10 cellular contexts compared by ENCODE assay signal in the genomic region with DNA sequence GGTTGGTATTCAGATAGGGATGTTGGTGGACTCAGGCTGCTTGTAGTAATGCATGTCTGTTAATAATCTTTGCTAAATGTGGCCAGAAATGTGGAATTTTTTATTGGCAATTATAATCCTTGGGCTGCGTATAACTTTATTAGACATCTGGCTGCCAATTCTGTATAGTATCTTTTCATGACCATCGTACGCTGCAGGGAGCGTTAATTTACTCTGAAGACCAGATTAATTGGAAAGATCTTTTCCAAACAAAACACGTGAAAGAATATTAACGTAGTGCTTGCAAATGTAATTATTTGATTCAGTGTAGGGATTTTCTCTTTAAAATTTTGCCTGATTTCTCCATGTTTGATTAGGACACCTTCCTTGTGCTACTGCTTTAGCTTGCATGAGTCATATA. TPM values are rescaled to one million over a fixed set of nuclear protein-coding genes. Genes with fewer than 3 reads are reported as not detected.
"Had no signal": no experiment of that assay in that cellular context is flagged by ENCODE, and none has a peak within 500 bp of the region (broad histone marks: within the 10 kb centered on the region; RNA-seq: fewer than 3 reads in every experiment).

No MANE protein-coding gene starts in this region.

- H3K9me3 Mint-ChIP-seq: GM23338 had no signal

- H2AFZ ChIP-seq: GM23338 had no signal

- H3K4me3 Mint-ChIP-seq: GM23338, H9, IgD-negative memory B cell had no signal

- H3K27me3 Mint-ChIP-seq: IgD-negative memory B cell had no signal

- H3K4me3 ChIP-seq: GM23338 had no signal

- H3K4me2 ChIP-seq: GM23338 had no signal

- DNase-seq: H9, HCEC 1CT, KBM-7 had no signal

- H3K36me3 Mint-ChIP-seq: IgD-negative memory B cell had no signal

- H3K27ac Mint-ChIP-seq: GM23338, H9, IgD-negative memory B cell had no signal

- H3K27ac ChIP-seq: HL-60 had no signal

- H3K4me1 Mint-ChIP-seq: GM23338, IgD-negative memory B cell had no signal

- FAIRE-seq: H1, H54, HepG2 had no signal

RNA-seq across cellular contexts. Expression of gene FTHL17, which starts 38.8 kb away (rescaled TPM):
- total RNA-seq: GM23338, H1, H9, HepG2, HT1080 had no signal
